ENCODE assay signal across 1 cellular context in genomic region chr7:148575640-148576411, GRCh38.
A peak's percentile ranks its signal among the peaks of the same experiment; 100 is the strongest.
TF ChIP-seq lines count a peak whose summit lies in the region.

No MANE protein-coding gene starts in this region.

TF ChIP-seq in K562, 482 proteins besides CTCF, POLR2A, EP300 and RAD21 (continued from another document):
- no peak for TF ChIP-seq ZBED1 (IDR thresholded peaks at IDR 0.05)
- TF ChIP-seq ATF7 (IDR thresholded peaks at IDR 0.05) = peak; percentile 19; the same call in 1 of the 2 replicates
- no peak for TF ChIP-seq ZC3H4 (CRISPR knock-in tag; IDR thresholded peaks at IDR 0.05; ENCODE audit: borderline replicate concordance)
- TF ChIP-seq ZBTB5 (IDR thresholded peaks at IDR 0.05) = no peak
- TF ChIP-seq ZNF324 (CRISPR knock-in tag; IDR thresholded peaks at IDR 0.05) = no peak
- no peak for TF ChIP-seq SPI1 (IDR thresholded peaks at IDR 0.05; ENCODE audit: borderline replicate concordance, low read depth, low read length)
- no peak for TF ChIP-seq BCLAF1 (IDR thresholded peaks at IDR 0.05; ENCODE audit: borderline replicate concordance in 1 of 2, control insufficient read depth in 1 of 2, low read depth in 2 of 2, low read length in 1 of 2)
- no peak for TF ChIP-seq U2AF2 (optimal IDR thresholded peaks at IDR 0.05; ENCODE audit: low read depth, low read length)
- TF ChIP-seq MEF2D (tag; conservative IDR thresholded peaks at IDR 0.05; ENCODE audit: low read depth) = no peak
- no peak for TF ChIP-seq NBN (IDR thresholded peaks at IDR 0.05; ENCODE audit: low read depth)
- TF ChIP-seq FOXK2 (conservative IDR thresholded peaks at IDR 0.05 in 1 of 2, IDR thresholded peaks at IDR 0.05 in 1 of 2; ENCODE audit: low read depth in 2 of 2) = no peak
- TF ChIP-seq MAZ (CRISPR knock-in tag; conservative IDR thresholded peaks at IDR 0.05 in 1 of 2, IDR thresholded peaks at IDR 0.05 in 1 of 2) = peak in 1 of 2 experiments; percentile 50; a peak in 1 of 4 replicates
- TF ChIP-seq ARID3B (CRISPR knock-in tag; IDR thresholded peaks at IDR 0.05; ENCODE audit: borderline replicate concordance) = no peak
- no peak for TF ChIP-seq PRPF4 (IDR thresholded peaks at IDR 0.05; ENCODE audit: insufficient read depth, low read depth, low read length, poor library complexity, severe bottlenecking)
- TF ChIP-seq MYBL2 (IDR thresholded peaks at IDR 0.05; ENCODE audit: low read depth) = no peak
- no peak for TF ChIP-seq MYBL2 (CRISPR knock-in tag; IDR thresholded peaks at IDR 0.05; ENCODE audit: borderline replicate concordance)
- 0 out of 2 replicates have a peak, but pooled peaks have one; percentile 23 for TF ChIP-seq ZKSCAN1 (IDR thresholded peaks at IDR 0.05; ENCODE audit: low read depth, low read length)
- no peak for TF ChIP-seq ZBTB49 (CRISPR knock-in tag; IDR thresholded peaks at IDR 0.05; ENCODE audit: borderline replicate concordance)
- no peak for TF ChIP-seq ZBTB17 (CRISPR knock-in tag; IDR thresholded peaks at IDR 0.05)
- no peak for TF ChIP-seq ZNF253 (CRISPR knock-in tag; conservative IDR thresholded peaks at IDR 0.05)
- no peak for TF ChIP-seq E2F6 (IDR thresholded peaks at IDR 0.05; ENCODE audit: borderline replicate concordance in 1 of 2, extremely low read depth in 1 of 2, insufficient read depth in 1 of 2, insufficient read length in 1 of 2, low read depth in 1 of 2, low read length in 1 of 2, poor library complexity in 1 of 2, severe bottlenecking in 1 of 2)
- TF ChIP-seq JUND (IDR thresholded peaks at IDR 0.05; ENCODE audit: borderline replicate concordance, low read depth, low read length) = 0 out of 2 replicates have a peak, but pooled peaks have one; percentile 4
- TF ChIP-seq JUND (tag; IDR thresholded peaks at IDR 0.05; ENCODE audit: borderline replicate concordance, low read depth, low read length) = no peak
- no peak for TF ChIP-seq RBM14 (IDR thresholded peaks at IDR 0.05; ENCODE audit: borderline replicate concordance, insufficient read depth, low read depth, low read length)
- TF ChIP-seq ZNF41 (CRISPR knock-in tag; conservative IDR thresholded peaks at IDR 0.05) = no peak
- TF ChIP-seq HNRNPUL1 (IDR thresholded peaks at IDR 0.05; ENCODE audit: low read length) = no peak
- peak; percentile 44; the same call in 1 of the 2 replicates for TF ChIP-seq CTBP1 (IDR thresholded peaks at IDR 0.05; ENCODE audit: borderline replicate concordance)
- no peak for TF ChIP-seq ATF3 (IDR thresholded peaks at IDR 0.05)
- 0 out of 2 replicates have a peak, but pooled peaks have one; percentile 62 for TF ChIP-seq ATF3 (CRISPR knock-in tag; conservative IDR thresholded peaks at IDR 0.05)
- TF ChIP-seq RCOR1 (IDR thresholded peaks at IDR 0.05; ENCODE audit: borderline replicate concordance in 1 of 2, low read depth in 2 of 2, low read length in 2 of 2) = peak in 1 of 2 experiments; percentile 47; a peak in 1 of 4 replicates
- no peak for TF ChIP-seq HDAC6 (IDR thresholded peaks at IDR 0.05; ENCODE audit: low read depth, low read length)
- peak; percentile 77 for TF ChIP-seq STAG1 (CRISPR knock-in tag; IDR thresholded peaks at IDR 0.05; ENCODE audit: borderline replicate concordance)
- no peak for TF ChIP-seq ARNT (IDR thresholded peaks at IDR 0.05)
- no peak for TF ChIP-seq HMG20A (CRISPR knock-in tag; conservative IDR thresholded peaks at IDR 0.05)
- no peak for TF ChIP-seq TAF1 (IDR thresholded peaks at IDR 0.05; ENCODE audit: control insufficient read depth, extremely low read depth, insufficient read depth, low read length, severe bottlenecking)
- no peak for TF ChIP-seq RBM15 (IDR thresholded peaks at IDR 0.05; ENCODE audit: insufficient read depth, low read length)
- no peak for TF ChIP-seq CXXC5 (CRISPR knock-in tag; IDR thresholded peaks at IDR 0.05)
